12 cellular contexts compared by ENCODE assay signal in genomic region chr2:54983345-54984235, GRCh38.
DNase-seq lines count a peak whose midpoint lies in the region; ATAC-seq and TF ChIP-seq lines count a peak whose summit lies in the region.
"Had no signal": no experiment of that assay in that cellular context is flagged by ENCODE, and none has a peak within 500 bp of the region (broad histone marks: within the 10 kb centered on the region; RNA-seq: fewer than 3 reads in every experiment).

No MANE protein-coding gene starts in this region.

- no peaks in the 10 kb centered on the region for H3K36me3 ChIP-seq in Caco-2 (ENCODE audit: control insufficient read depth, insufficient read depth, low read length)

- POLR2A ChIA-PET in activated CD4-positive, alpha-beta memory T cell treated with anti-CD3 and anti-CD28 coated beads for 36 hours (lab: Charles Lee), result no interaction called here
- POLR2A ChIA-PET in Caco-2 (lab: Charles Lee), result no interaction called here

- H3K9me3 ChIP-seq in Caco-2, result no peaks in the 10 kb centered on the region

- H3K36me3 Mint-ChIP-seq in activated CD4-positive, alpha-beta memory T cell treated with anti-CD3 and anti-CD28 coated beads for 36 hours, result peaks cover 29% of the 10 kb centered on the region
- H3K36me3 Mint-ChIP-seq in Caco-2 (ENCODE audit: insufficient read depth, unreplicated experiment), result peaks cover 43% of the 10 kb centered on the region

- H3K27me3 Mint-ChIP-seq in activated CD4-positive, alpha-beta memory T cell treated with anti-CD3 and anti-CD28 coated beads for 36 hours, result no peaks in the 10 kb centered on the region
- H3K27me3 Mint-ChIP-seq in Caco-2 (ENCODE audit: insufficient read depth, unreplicated experiment), result no peaks in the 10 kb centered on the region

- peak; percentile 38 for ATAC-seq in left lobe of liver
- no peak for ATAC-seq in GM21737 (IDR thresholded peaks at IDR 0.05; ENCODE audit: unreplicated experiment)

- intact Hi-C loops in activated CD4-positive, alpha-beta memory T cell treated with anti-CD3 and anti-CD28 coated beads for 36 hours (cut with micrococcal nuclease), result no loop called here
- intact Hi-C loops in Caco-2 (cut with micrococcal nuclease; ENCODE audit: unreplicated experiment), result no loop called here

- no peaks in the 10 kb centered on the region for H3K27me3 ChIP-seq in Caco-2 (replicated peaks; ENCODE audit: control insufficient read depth, insufficient read depth, low read length)
- H3K27me3 ChIP-seq: cardiac muscle cell had no signal

- no peaks in the 10 kb centered on the region for H3K4me1 ChIP-seq in Caco-2

- TF ChIP-seq CTCF in AG10803 (conservative IDR thresholded peaks at IDR 0.05; ENCODE audit: low read length) (no peak), cardiac fibroblast (IDR thresholded peaks at IDR 0.05; ENCODE audit: low read depth, low read length) (no peak), Caco-2 (IDR thresholded peaks at IDR 0.05; ENCODE audit: insufficient read depth in 1 of 2, low read depth in 1 of 2, low read length in 1 of 2, severe bottlenecking in 1 of 2, unreplicated experiment in 1 of 2) (no peak)

- H3K4me3 ChIP-seq in AG10803 (ENCODE audit: low read length) (no peak overlapping the region), cardiac fibroblast (replicated peaks in 1 of 2; ENCODE audit: low read depth in 2 of 2, low read length in 2 of 2) (no peak overlapping the region), Caco-2 (ENCODE audit: low read depth, low read length) (no peak overlapping the region)
- H3K4me3 ChIP-seq: cardiac muscle cell had no signal

- no TSS peak for BruUV-seq in Caco-2 (replicated peaks; lab: Mats Ljungman, UMichigan)

- CTCF ChIA-PET in activated CD4-positive, alpha-beta memory T cell treated with anti-CD3 and anti-CD28 coated beads for 36 hours (lab: Charles Lee), result no interaction called here
- CTCF ChIA-PET in Caco-2 (lab: Charles Lee), result no interaction called here

- no peak overlapping the region for H3K27ac Mint-ChIP-seq in activated CD4-positive, alpha-beta memory T cell treated with anti-CD3 and anti-CD28 coated beads for 36 hours
- H3K27ac Mint-ChIP-seq in Caco-2 (ENCODE audit: unreplicated experiment), result no peak overlapping the region

- H3K4me3 Mint-ChIP-seq in activated CD4-positive, alpha-beta memory T cell treated with anti-CD3 and anti-CD28 coated beads for 36 hours, result no peak overlapping the region
- no peak overlapping the region for H3K4me3 Mint-ChIP-seq in Caco-2 (ENCODE audit: unreplicated experiment)

- peaks cover 33% of the 10 kb centered on the region for H3K4me1 Mint-ChIP-seq in activated CD4-positive, alpha-beta memory T cell treated with anti-CD3 and anti-CD28 coated beads for 36 hours (ENCODE audit: low read depth)
- peaks cover 8% of the 10 kb centered on the region for H3K4me1 Mint-ChIP-seq in Caco-2 (ENCODE audit: low read depth, unreplicated experiment)

- H3K9me3 Mint-ChIP-seq in activated CD4-positive, alpha-beta memory T cell treated with anti-CD3 and anti-CD28 coated beads for 36 hours, result no peaks in the 10 kb centered on the region
- H3K9me3 Mint-ChIP-seq in Caco-2 (ENCODE audit: unreplicated experiment), result no peaks in the 10 kb centered on the region

- DNase-seq in AG10803 (ENCODE audit: low read depth) (peak; percentile 30), NCI-H226 (peak; percentile 56), cardiac fibroblast (ENCODE audit: low read depth in 2 of 2) (peak; percentile 26 to 60), left lobe of liver (ENCODE audit: low spot score) (no peak), SK-N-DZ (ENCODE audit: low spot score) (no peak), Caco-2 (no peak)
- no peak for DNase-seq in activated CD4-positive, alpha-beta memory T cell treated with anti-CD3 and anti-CD28 coated beads for 36 hours
- DNase-seq: NCI-H1092 treated with DMSO at 0.1 percent for 48 hours; NCI-H774; stimulated activated CD4-positive, alpha-beta T cell treated with anti-CD3 and anti-CD28 coated beads, Interleukin-12 subunit alpha, Interleukin-12 subunit beta, amount 100 ng/mL, for 4 hours had no signal

Comparison
In these comparisons a context has a peak if more than half of its experiments do, and no peak if none do; other contexts are left out.
1. DNase-seq: peak in AG10803 (single experiment), NCI-H226 (single experiment) and cardiac fibroblast (2 of 2); none in left lobe of liver (single experiment), SK-N-DZ (single experiment), activated CD4-positive, alpha-beta memory T cell treated with anti-CD3 and anti-CD28 coated beads for 36 hours (single experiment) and Caco-2 (0 of 2).